In genomic region chr1:182391028-182391361, GRCh38 we compare ENCODE assay signal across 8 cellular contexts. TPM values are rescaled to one million over a fixed set of nuclear protein-coding genes. Genes with fewer than 3 reads are reported as not detected.
A peak's percentile ranks its signal among the peaks of the same experiment; 100 is the strongest.
DNase-seq lines count a peak whose midpoint lies in the region; ATAC-seq, FAIRE-seq and TF ChIP-seq lines count a peak whose summit lies in the region.

No MANE protein-coding gene starts in this region.

- peak overlapping the region; percentile 85 for H3K4ac ChIP-seq in neuronal stem cell (ENCODE audit: low read length)

- H3K9ac ChIP-seq in neuronal stem cell (ENCODE audit: low read depth, low read length, poor library complexity): peak overlapping the region; percentile 98

- peak overlapping the region; percentile 51 for H2AFZ ChIP-seq in neuronal stem cell (ENCODE audit: low read length)

- H3K4me1 ChIP-seq in RWPE2 (ENCODE audit: insufficient read depth, poor library complexity, severe bottlenecking) (no peaks in the 10 kb centered on the region), neuronal stem cell (ENCODE audit: control insufficient read depth in 2 of 2, insufficient read depth in 1 of 2, low read depth in 1 of 2, low read length in 2 of 2) (peaks cover 7 to 12% of the 10 kb centered on the region in 2 donors)

- H2BK5ac ChIP-seq in neuronal stem cell (ENCODE audit: low read length): peak overlapping the region; percentile 76

- peak overlapping the region; percentile 97 for H3K23ac ChIP-seq in neuronal stem cell (ENCODE audit: low read depth, low read length, poor library complexity)

- H3K9me3 ChIP-seq in RWPE2 (ENCODE audit: severe bottlenecking) (no peaks in the 10 kb centered on the region), neuronal stem cell (replicated peaks in 1 of 2; ENCODE audit: control insufficient read depth in 2 of 2, insufficient read depth in 1 of 2, low read depth in 1 of 2, low read length in 2 of 2) (no peaks in the 10 kb centered on the region)

- no peak overlapping the region for H4K8ac ChIP-seq in neuronal stem cell (ENCODE audit: low read depth, low read length)

- no peak overlapping the region for H4K91ac ChIP-seq in neuronal stem cell (ENCODE audit: low read depth, low read length, poor library complexity)

- peaks cover 47% of the 10 kb centered on the region for H3K36me3 ChIP-seq in RWPE2 (ENCODE audit: low read depth)
- peaks cover 27 to 46% of the 10 kb centered on the region in 2 donors for H3K36me3 ChIP-seq in neuronal stem cell (replicated peaks in 1 of 2; ENCODE audit: control insufficient read depth in 2 of 2, insufficient read depth in 2 of 2, low read length in 2 of 2)

- peak overlapping the region; percentile 28 for H3K4me2 ChIP-seq in neuronal stem cell (ENCODE audit: insufficient read depth, low read length, poor library complexity, severe bottlenecking)

- peak overlapping the region; percentile 98 for H3K18ac ChIP-seq in neuronal stem cell (ENCODE audit: low read length)

- TF ChIP-seq CTCF in RWPE2 (IDR thresholded peaks at IDR 0.05; ENCODE audit: poor library complexity, severe bottlenecking): no peak
- TF ChIP-seq CTCF in epithelial cell of proximal tubule (conservative IDR thresholded peaks at IDR 0.05; ENCODE audit: low read depth, low read length): peak; percentile 17
- no peak for TF ChIP-seq CTCF in D721Med (IDR thresholded peaks at IDR 0.05; ENCODE audit: insufficient read depth, missing control alignments)

- H2BK15ac ChIP-seq in neuronal stem cell (ENCODE audit: low read length): no peak overlapping the region

- H3K14ac ChIP-seq in neuronal stem cell (ENCODE audit: low read length): no peak overlapping the region

- peaks cover 2% of the 10 kb centered on the region for H3K79me1 ChIP-seq in neuronal stem cell (ENCODE audit: low read depth, low read length)

- H2BK120ac ChIP-seq in neuronal stem cell (ENCODE audit: low read depth, low read length): no peak overlapping the region

- DNase-seq in RWPE2 (ENCODE audit: low spot score) (no peak), epithelial cell of proximal tubule (ENCODE audit: low read depth) (no peak), neuronal stem cell (ENCODE audit: low spot score) (no peak), D721Med (ENCODE audit: insufficient read length, low spot score) (no peak), islet precursor cell (no peak)

- peak overlapping the region; percentile 62 for H3K27ac ChIP-seq in RWPE2 (ENCODE audit: poor library complexity, severe bottlenecking)
- peak overlapping the region; percentile 60 for H3K27ac ChIP-seq in neuronal stem cell (replicated peaks; ENCODE audit: low read length)

- H3K27me3 ChIP-seq in RWPE2 (ENCODE audit: insufficient read depth, poor library complexity, severe bottlenecking): no peaks in the 10 kb centered on the region
- no peaks in the 10 kb centered on the region for H3K27me3 ChIP-seq in neuronal stem cell (ENCODE audit: control insufficient read depth in 3 of 3, insufficient read depth in 3 of 3, low read depth in 1 of 3, low read length in 3 of 3)

- no CpG with 5 or more reads among the region's 35 CpGs for WGBS in neuronal stem cell (ENCODE audit: extremely low coverage in 2 of 2, insufficient read length in 2 of 2, insufficient replicate concordance in 1 of 2), 2 donors

- H3K4me3 ChIP-seq in RWPE2 (ENCODE audit: severe bottlenecking) (peak overlapping the region; percentile 91), epithelial cell of proximal tubule (ENCODE audit: low read depth, low read length) (peak overlapping the region; percentile 89), neuronal stem cell (ENCODE audit: low read length in 2 of 2) (peak overlapping the region; percentile 81 to 94)

- no peak overlapping the region for H2BK12ac ChIP-seq in neuronal stem cell (ENCODE audit: low read length)

- no peak for FAIRE-seq in D721Med (lab: Jason Lieb, UNC)

- ATAC-seq in GM21576 (IDR thresholded peaks at IDR 0.05; ENCODE audit: unreplicated experiment): peak; percentile 6
- no peak for ATAC-seq in RWPE2 (ENCODE audit: low read depth)
- ATAC-seq in GM18868 (IDR thresholded peaks at IDR 0.05; ENCODE audit: unreplicated experiment): no peak
- no peak for ATAC-seq in HG03280 (IDR thresholded peaks at IDR 0.05; ENCODE audit: unreplicated experiment)

- peak overlapping the region; percentile 48 for H2AK5ac ChIP-seq in neuronal stem cell (ENCODE audit: low read depth, low read length)

RNA-seq across cellular contexts. Expression of gene GLUL, which starts 0.6 kb away (rescaled TPM):
- total RNA-seq in epithelial cell of proximal tubule: 122 and 137 TPM in 2 replicates
- 426 TPM for polyA plus RNA-seq in neuronal stem cell (2013, experiment 1 of 2)
- polyA plus RNA-seq in neuronal stem cell (2013, experiment 2 of 2): 444 TPM

RNA-seq across cellular contexts. Expression of gene TEDDM1, which starts 9.5 kb away (rescaled TPM):
- total RNA-seq in epithelial cell of proximal tubule: not detected in 2 replicates
- not detected for polyA plus RNA-seq in neuronal stem cell (2013, experiment 1 of 2)
- polyA plus RNA-seq in neuronal stem cell (2013, experiment 2 of 2): not detected

RNA-seq across cellular contexts. Expression of gene RGSL1, which starts 59.0 kb away (rescaled TPM):
- not detected in 2 replicates for total RNA-seq in epithelial cell of proximal tubule
- not detected for polyA plus RNA-seq in neuronal stem cell (2013, experiment 1 of 2)
- not detected for polyA plus RNA-seq in neuronal stem cell (2013, experiment 2 of 2)
